8 cellular contexts compared by ENCODE assay signal in genomic region chr2:203498161-203498560, GRCh38. TPM values are rescaled to one million over a fixed set of nuclear protein-coding genes. Genes with fewer than 3 reads are reported as not detected.
DNase-seq lines count a peak whose midpoint lies in the region; ATAC-seq and TF ChIP-seq lines count a peak whose summit lies in the region.

No MANE protein-coding gene starts in this region.

- no peak for TF ChIP-seq EP300 in stomach (IDR thresholded peaks at IDR 0.05)

- H3K27ac ChIP-seq in stomach, result peak overlapping the region in 3 of 5 donors; percentile 32 to 52 (median 52)

- no peak for ATAC-seq in GM19455 (IDR thresholded peaks at IDR 0.05; ENCODE audit: unreplicated experiment)

- intact Hi-C loops in stomach (cut with DNase I; ENCODE audit: low total_unique reads), result no loop called here

- DNase-seq in NOMO-1 treated with DMSO at 0.1 percent for 48 hours (lab: John Stamatoyannopoulos, UW; ENCODE audit: unreplicated experiment), result peak; percentile 70
- no peak for DNase-seq in NOMO-1 treated with dmso at 0.1 percent for 144 hours (lab: John Stamatoyannopoulos, UW; ENCODE audit: unreplicated experiment)
- peak; percentile 40 for DNase-seq in SK-MEL-5 (ENCODE audit: low read depth, low spot score)
- DNase-seq in foreskin melanocyte, result peak; percentile 34
- no peak for DNase-seq in stomach
- no peak for DNase-seq in amygdala (lab: John Stamatoyannopoulos, UW)
- DNase-seq in central memory CD4-positive, alpha-beta T cell, result no peak

- no peaks in the 10 kb centered on the region for H3K9me3 ChIP-seq in stomach

- TF ChIP-seq POLR2A in stomach (IDR thresholded peaks at IDR 0.05), result no peak

- TF ChIP-seq CTCF in stomach (IDR thresholded peaks at IDR 0.05), result no peak

- in situ Hi-C loops in SK-MEL-5 (cut with HindIII; ENCODE audit: low pct_unique_long_range_greater_than_20kb, low sequenced_read_pairs), result no loop called here

- WGBS in stomach, 5 donors, result 35 to 46% (median 40%) methylated on average over 4 of the region's 4 CpGs

- H3K4me3 ChIP-seq in stomach, result no peak overlapping the region

- H3K36me3 ChIP-seq in stomach, result peaks cover 0 to 16% (median 5%) of the 10 kb centered on the region in 4 donors

- peaks cover 0 to 53% (median 6%) of the 10 kb centered on the region in 4 donors for H3K4me1 ChIP-seq in stomach

- H3K27me3 ChIP-seq in stomach, result no peaks in the 10 kb centered on the region

RNA-seq across cellular contexts. Expression of gene RAPH1, which starts 36.9 kb away (rescaled TPM):
- 5.0 and 5.5 TPM in 2 replicates for total RNA-seq in SK-MEL-5 (2014; rRNA removed; shearing (Covaris generic))
- 7.6 and 7.8 TPM in 2 replicates for polyA plus RNA-seq in SK-MEL-5 (2015; cell fraction: cytosol; rRNA removed)
- 4.3 and 5.9 TPM in 2 replicates for polyA plus RNA-seq in SK-MEL-5 (2015; cell fraction: nucleus; rRNA removed)
- 1,000 to 10,000 TPM in 1 of 5 donors, 100 to 1,000 TPM in 1, 10 to 100 TPM in 2, 1 to 10 TPM in 1; 4.7 to 1,062 (median 44.6) TPM for total RNA-seq in stomach
- polyA plus RNA-seq in stomach, result 1 to 10 TPM; 2.5 to 3.7 (median 3.5) TPM

Comparison
In these comparisons a context has a peak if more than half of its experiments do, and no peak if none do; other contexts are left out.
1. DNase-seq: peak in NOMO-1 treated with DMSO at 0.1 percent for 48 hours (single experiment), SK-MEL-5 (single experiment) and foreskin melanocyte (single experiment); none in NOMO-1 treated with dmso at 0.1 percent for 144 hours (single experiment), stomach (single experiment), amygdala (0 of 56) and central memory CD4-positive, alpha-beta T cell (single experiment).